In genomic region chr9:21432640-21433425, GRCh38 we compare ENCODE assay signal across 13 cellular contexts.
DNase-seq lines count a peak whose midpoint lies in the region; ATAC-seq and TF ChIP-seq lines count a peak whose summit lies in the region.
"Had no signal": no experiment of that assay in that cellular context is flagged by ENCODE, and none has a peak within 500 bp of the region (broad histone marks: within the 10 kb centered on the region; RNA-seq: fewer than 3 reads in every experiment).

No MANE protein-coding gene starts in this region.

- DNase-seq in medulla oblongata (ENCODE audit: extremely low spot score) (peak; percentile 34), erythroblast (lab: John Stamatoyannopoulos, UW) (no peak), NCI-H774 (lab: John Stamatoyannopoulos, UW) (no peak), NCI-H1436 treated with DMSO at 0.1 percent for 48 hours (lab: John Stamatoyannopoulos, UW) (no peak)
- DNase-seq in stimulated activated naive CD4-positive, alpha-beta T cell (lab: John Stamatoyannopoulos, UW), result no peak
- DNase-seq: activated naive CD4-positive, alpha-beta T cell treated with anti-CD3 and anti-CD28 coated beads, Interleukin-2, amount 50 U/mL, for 16 hours; CD8-positive, alpha-beta memory T cell; esophagus squamous epithelium; GOT3; T-helper 2 cell had no signal

- ATAC-seq in GM19023 (IDR thresholded peaks at IDR 0.05; ENCODE audit: unreplicated experiment) (peak; percentile 65), GM21786 (IDR thresholded peaks at IDR 0.05; ENCODE audit: unreplicated experiment) (peak; percentile 75), HG03196 (IDR thresholded peaks at IDR 0.05; ENCODE audit: unreplicated experiment) (peak; percentile 66)

- no peak for TF ChIP-seq POLR2A in erythroblast (IDR thresholded peaks at IDR 0.05; ENCODE audit: low read length)
